Comparison of ENCODE assay signal across 10 cellular contexts in the genomic region with DNA sequence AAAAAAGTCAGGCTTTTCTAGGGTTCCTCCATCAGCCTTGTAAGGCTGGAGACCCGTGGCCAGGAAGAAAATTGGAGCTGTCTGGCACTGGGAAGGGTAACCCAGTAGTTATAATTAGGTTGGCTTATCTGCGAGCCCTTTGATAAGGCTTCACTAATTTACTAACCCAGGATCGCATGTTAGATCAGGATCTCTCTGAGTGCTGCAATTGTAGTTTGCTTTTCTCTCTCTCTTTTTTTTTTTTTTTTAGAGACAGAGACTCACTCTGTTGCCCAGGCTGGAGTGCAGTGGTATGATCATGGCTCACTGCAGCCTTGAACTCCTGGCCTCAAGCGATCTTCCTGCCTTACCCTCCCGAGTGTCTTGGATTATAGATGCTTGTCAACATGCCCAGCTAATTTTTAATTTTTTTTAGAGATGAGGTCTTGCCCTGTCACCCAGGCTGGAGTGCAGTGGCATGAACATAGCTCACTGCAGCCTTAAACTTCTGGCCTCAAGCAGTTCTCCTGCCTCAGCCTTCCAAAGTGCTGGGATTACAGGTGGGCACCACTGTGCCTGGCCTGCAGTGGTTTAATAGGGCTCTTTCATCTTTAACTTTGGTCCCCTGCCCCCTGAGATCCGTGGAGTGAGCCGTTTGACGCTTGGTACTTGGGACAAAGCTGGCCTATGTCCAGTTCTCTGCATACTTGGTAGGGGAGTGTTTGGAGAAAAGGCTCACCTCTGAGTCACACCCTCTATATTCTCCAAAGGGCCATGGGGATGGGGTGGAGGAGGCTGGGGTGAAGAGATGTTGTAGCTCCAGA. TPM values are rescaled to one million over a fixed set of nuclear protein-coding genes. Genes with fewer than 3 reads are reported as not detected.
DNase-seq lines count a peak whose midpoint lies in the region; ATAC-seq and TF ChIP-seq lines count a peak whose summit lies in the region.
"Had no signal": no experiment of that assay in that cellular context is flagged by ENCODE, and none has a peak within 500 bp of the region (broad histone marks: within the 10 kb centered on the region; RNA-seq: fewer than 3 reads in every experiment).

No MANE protein-coding gene starts in this region.

- peaks cover 4% of the 10 kb centered on the region for H3K27me3 Mint-ChIP-seq in nephron progenitor cell (ENCODE audit: low read depth, poor library complexity)

- no peak for TF ChIP-seq POLR2A in lower leg skin (IDR thresholded peaks at IDR 0.05)

- H3K27ac ChIP-seq in KOPT-K1 (ENCODE audit: low read depth, low read length, poor library complexity, severe bottlenecking): peak overlapping the region; percentile 19

- H3K9me3 Mint-ChIP-seq in nephron progenitor cell: peaks cover 53% of the 10 kb centered on the region

- H3K4me3 ChIP-seq in cardiac fibroblast (replicated peaks in 1 of 2; ENCODE audit: low read depth in 2 of 2, low read length in 2 of 2) (no peak overlapping the region), lower leg skin (ENCODE audit: low read depth, poor library complexity, severe bottlenecking) (no peak overlapping the region)
- H3K4me3 ChIP-seq: HAP-1 had no signal

- peaks cover 54% of the 10 kb centered on the region for H3K9me3 ChIP-seq in KOPT-K1 (ENCODE audit: insufficient read depth, low read length, poor library complexity, severe bottlenecking)

- no peak overlapping the region for H3K4me3 Mint-ChIP-seq in nephron progenitor cell

- intact Hi-C loops in lower leg skin (cut with DNase I; ENCODE audit: low total_unique reads): loop anchor here (2.0 kb wide), 1 partner anchor 14 kb away; no protein-coding TSS in a partner anchor

- DNase-seq in EH (ENCODE audit: low read depth) (peak; percentile 83), cardiac fibroblast (ENCODE audit: low read depth in 2 of 2) (peak; percentile 66 to 83), nephron progenitor cell (no peak), GM19240 (ENCODE audit: insufficient read length, low spot score) (no peak), lower leg skin (ENCODE audit: low spot score in 2 of 2) (no peak), NCI-H1694 (lab: John Stamatoyannopoulos, UW) (no peak)
- DNase-seq: stimulated activated CD4-positive, alpha-beta T cell treated with anti-CD3 and anti-CD28 coated beads, Interleukin-4, amount 100 ng/mL, for 1 hour had no signal

- no peak for ATAC-seq in GM18511 (IDR thresholded peaks at IDR 0.05; ENCODE audit: unreplicated experiment)

- peaks cover 25% of the 10 kb centered on the region for H3K4me1 Mint-ChIP-seq in nephron progenitor cell

- H3K36me3 Mint-ChIP-seq in nephron progenitor cell (ENCODE audit: low read depth): peaks cover 63% of the 10 kb centered on the region

- TF ChIP-seq CTCF in cardiac fibroblast (IDR thresholded peaks at IDR 0.05; ENCODE audit: low read depth, low read length) (no peak), nephron progenitor cell (IDR thresholded peaks at IDR 0.05) (no peak), lower leg skin (IDR thresholded peaks at IDR 0.05) (no peak)

- 51% methylated on average over 8 of the region's 8 CpGs for WGBS in lower leg skin, 2 donors

- peaks cover 45% of the 10 kb centered on the region for H3K36me3 ChIP-seq in KOPT-K1 (ENCODE audit: insufficient read depth, low read length)

- H3K27ac Mint-ChIP-seq in nephron progenitor cell: peak overlapping the region; percentile 71

RNA-seq across cellular contexts. Expression of gene ABCC1, which starts 17.2 kb away (rescaled TPM):
- 10 to 100 TPM; 16.4 to 25.3 (median 21.8) TPM for total RNA-seq in lower leg skin

Comparison
In these comparisons a context has a peak if more than half of its experiments do, and no peak if none do; other contexts are left out.
1. DNase-seq: peak in EH (single experiment) and cardiac fibroblast (2 of 2); none in nephron progenitor cell (single experiment), GM19240 (single experiment), lower leg skin (0 of 2) and NCI-H1694 (single experiment).